8 cellular contexts compared by ENCODE assay signal in genomic region chr21:39313042-39313456, GRCh38. TPM values are rescaled to one million over a fixed set of nuclear protein-coding genes. Genes with fewer than 3 reads are reported as not detected.
A peak's percentile ranks its signal among the peaks of the same experiment; 100 is the strongest.
DNase-seq lines count a peak whose midpoint lies in the region; ATAC-seq, FAIRE-seq and TF ChIP-seq lines count a peak whose summit lies in the region.

No MANE protein-coding gene starts in this region.

- no peak for FAIRE-seq in RCC 7860 (lab: Jason Lieb, UNC)

- peak overlapping the region; percentile 97 for H3K9ac ChIP-seq in KMS-11

- H3K4me3 ChIP-seq in Caco-2 (ENCODE audit: low read depth, low read length) (peak overlapping the region; percentile 86), KMS-11 (IDR thresholded peaks at IDR 0.05; ENCODE audit: insufficient read depth, low read depth, low read length) (no peak overlapping the region), sigmoid colon (peak overlapping the region; percentile 73 to 97 (median 82))

- WGBS in sigmoid colon, 2 donors: 1% methylated on average over 49 of the region's 49 CpGs

- CTCF ChIA-PET in Caco-2 (lab: Charles Lee): no interaction called here

- no peak for TF ChIP-seq CTCF in Caco-2 (IDR thresholded peaks at IDR 0.05; ENCODE audit: insufficient read depth in 1 of 2, low read depth in 1 of 2, low read length in 1 of 2, severe bottlenecking in 1 of 2, unreplicated experiment in 1 of 2)
- no peak for TF ChIP-seq CTCF in KMS-11 (conservative IDR thresholded peaks at IDR 0.05; ENCODE audit: low read depth, low read length)
- no peak for TF ChIP-seq CTCF in sigmoid colon (IDR thresholded peaks at IDR 0.05)

- H3K36me3 ChIP-seq in Caco-2 (ENCODE audit: control insufficient read depth, insufficient read depth, low read length) (no peaks in the 10 kb centered on the region), KMS-11 (ENCODE audit: insufficient read depth) (no peaks in the 10 kb centered on the region), sigmoid colon (peaks cover 0 to 20% (median 1%) of the 10 kb centered on the region in 4 donors)

- H4K20me1 ChIP-seq in KMS-11 (ENCODE audit: insufficient read depth): peaks cover 13% of the 10 kb centered on the region; the same call in 1 of the 2 replicates

- peaks cover 55% of the 10 kb centered on the region for H3K36me3 Mint-ChIP-seq in Caco-2 (ENCODE audit: insufficient read depth, unreplicated experiment)

- peak overlapping the region; percentile 89 for H2AFZ ChIP-seq in KMS-11 (ENCODE audit: low read depth)

- H3K9me3 ChIP-seq in Caco-2: no peaks in the 10 kb centered on the region
- H3K9me3 ChIP-seq in sigmoid colon: no peaks in the 10 kb centered on the region

- no TSS peak for BruUV-seq in Caco-2 (replicated peaks; lab: Mats Ljungman, UMichigan)

- no peaks in the 10 kb centered on the region for H3K27me3 Mint-ChIP-seq in Caco-2 (ENCODE audit: insufficient read depth, unreplicated experiment)

- H3K4me1 ChIP-seq in Caco-2: peaks cover 23% of the 10 kb centered on the region
- peaks cover 42% of the 10 kb centered on the region for H3K4me1 ChIP-seq in KMS-11 (ENCODE audit: low read depth, poor library complexity, severe bottlenecking)
- peaks cover 0 to 31% (median 22%) of the 10 kb centered on the region in 4 donors for H3K4me1 ChIP-seq in sigmoid colon

- intact Hi-C loops in Caco-2 (cut with micrococcal nuclease; ENCODE audit: unreplicated experiment): loop anchor here (1.0 to 10.0 kb wide), 3 partner anchors 36 to 132 kb away; partner anchors contain the start of genes HMGN1 and LCA5L
- intact Hi-C loops in left ventricle myocardium superior (cut with micrococcal nuclease): loop anchor here (10.0 kb wide), 1 partner anchor 72 kb away; a partner anchor contains a TSS
- intact Hi-C loops in sigmoid colon (cut with DNase I): loop anchor here (1.0 to 5.0 kb wide), 3 partner anchors 35 to 132 kb away; partner anchors contain the start of genes LCA5L and PSMG1

- H3K4me2 ChIP-seq in KMS-11: no peak overlapping the region

- H3K4me3 Mint-ChIP-seq in Caco-2 (ENCODE audit: unreplicated experiment): peak overlapping the region; percentile 97

- DNase-seq in Caco-2 (peak in 1 of 2 experiments; percentile 47), activated gamma-delta T cell treated with Interleukin-2 at 50 U/mL for 16 hours (peak; percentile 29), left ventricle myocardium superior (peak; percentile 61), sigmoid colon (peak; percentile 70), RCC 7860 (ENCODE audit: low spot score) (no peak), UCSD-AML1 (lab: John Stamatoyannopoulos, UW; ENCODE audit: unreplicated experiment) (no peak)

- POLR2A ChIA-PET in Caco-2 (lab: Charles Lee): interaction anchor here (0.6 to 1.4 kb wide), 7 partner anchors 15 to 130 kb away, joined by 3 to 9 read pairs (median 6); partner anchors contain the start of gene PSMG1

- H3K4me1 Mint-ChIP-seq in Caco-2 (ENCODE audit: low read depth, unreplicated experiment): peaks cover 21% of the 10 kb centered on the region

- peak overlapping the region; percentile 89 for H3K27ac Mint-ChIP-seq in Caco-2 (ENCODE audit: unreplicated experiment)

- no peak for TF ChIP-seq POLR2A in sigmoid colon (IDR thresholded peaks at IDR 0.05)

- H3K27ac ChIP-seq in KMS-11 (peak overlapping the region; percentile 93), sigmoid colon (peak overlapping the region; percentile 96 to 99 (median 96))

- H3K27me3 ChIP-seq in Caco-2 (replicated peaks; ENCODE audit: control insufficient read depth, insufficient read depth, low read length): no peaks in the 10 kb centered on the region
- H3K27me3 ChIP-seq in KMS-11 (ENCODE audit: insufficient read depth, low read depth): no peaks in the 10 kb centered on the region
- H3K27me3 ChIP-seq in sigmoid colon: no peaks in the 10 kb centered on the region

- peaks cover 48% of the 10 kb centered on the region for H3K79me2 ChIP-seq in KMS-11 (ENCODE audit: insufficient read depth, low read depth)

- no peaks in the 10 kb centered on the region for H3K9me3 Mint-ChIP-seq in Caco-2 (ENCODE audit: unreplicated experiment)

- no peak for TF ChIP-seq EP300 in sigmoid colon (IDR thresholded peaks at IDR 0.05)

- peak; percentile 2 for ATAC-seq in GM21360 (IDR thresholded peaks at IDR 0.05; ENCODE audit: unreplicated experiment)
- ATAC-seq in left ventricle myocardium superior: peak; percentile 10

RNA-seq across cellular contexts. Expression of gene BRWD1, which starts 0.4 kb away (rescaled TPM):
- 37.1 and 42.2 TPM in 2 replicates for total RNA-seq in Caco-2 (2022)
- total RNA-seq in left ventricle myocardium superior: 34.2 TPM
- total RNA-seq in sigmoid colon: 10 to 100 TPM; 53.5 to 92.5 (median 70.4) TPM
- polyA plus RNA-seq in sigmoid colon: 10 to 100 TPM in 2 of 3 donors, 1 to 10 TPM in 1; 8.3 to 12.0 (median 11.2) TPM

RNA-seq across cellular contexts. Expression of gene HMGN1, which starts 35.8 kb away (rescaled TPM):
- 386 and 391 TPM in 2 replicates for total RNA-seq in Caco-2 (2022)
- 75.4 TPM for total RNA-seq in left ventricle myocardium superior
- total RNA-seq in sigmoid colon: 10 to 100 TPM; 48.2 to 73.3 (median 66.4) TPM
- polyA plus RNA-seq in sigmoid colon: 100 to 1,000 TPM; 166 to 191 (median 174) TPM

Comparison
In these comparisons a context has a peak if more than half of its experiments do, and no peak if none do; other contexts are left out.
1. DNase-seq: peak in activated gamma-delta T cell treated with Interleukin-2 at 50 U/mL for 16 hours (single experiment), left ventricle myocardium superior (single experiment) and sigmoid colon (single experiment); none in RCC 7860 (single experiment) and UCSD-AML1 (single experiment).